ENCODE assay signal across 18 cellular contexts in the genomic region with DNA sequence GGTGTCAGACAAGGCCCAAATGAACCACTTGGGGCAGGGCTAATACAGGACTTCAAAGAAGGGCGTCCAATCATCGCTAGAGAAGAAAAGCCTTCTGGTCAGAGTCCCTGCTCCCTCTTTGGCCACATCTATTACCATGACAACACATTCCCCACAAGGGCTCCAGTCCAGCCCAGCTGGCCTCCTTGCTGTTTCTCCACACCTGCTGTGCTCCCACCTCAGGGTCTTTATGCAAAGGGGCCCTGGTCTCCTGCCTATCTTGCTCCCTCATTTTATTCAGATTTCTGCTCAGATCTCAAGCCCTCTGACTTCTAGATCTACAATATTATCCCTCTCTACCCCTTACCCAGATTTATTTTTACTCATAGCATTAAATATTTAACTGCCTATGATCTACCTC. TPM values are rescaled to one million over a fixed set of nuclear protein-coding genes. Genes with fewer than 3 reads are reported as not detected.
"Had no signal": no experiment of that assay in that cellular context is flagged by ENCODE, and none has a peak within 500 bp of the region (broad histone marks: within the 10 kb centered on the region; RNA-seq: fewer than 3 reads in every experiment).

No MANE protein-coding gene starts in this region.

- H3K36me3 Mint-ChIP-seq: naive thymus-derived CD8-positive, alpha-beta T cell; stimulated activated memory B cell treated with anti-CD40 and anti-IgM and Interleukin-4, amounts not matched to agents 10 μg/mL and 1 μg/mL and 100 μg/mL, for 72 hours had no signal

- DNase-seq: effector CD8-positive, alpha-beta T cell; heart right ventricle; hypothalamus; islet precursor cell; mucosa of descending colon; naive thymus-derived CD8-positive, alpha-beta T cell; spleen; stimulated activated CD4-positive, alpha-beta T cell treated with anti-CD3 and anti-CD28 coated beads, Interleukin-15, amount 100 ng/mL, for 24 hours; stimulated activated CD4-positive, alpha-beta T cell treated with anti-CD3 and anti-CD28 coated beads, Interleukin-1b, Interleukin-23, amount 100 ng/mL, for 48 hours; stimulated activated CD4-positive, alpha-beta T cell treated with anti-CD3 and anti-CD28 coated beads, Interleukin-4, amount 100 ng/mL, for 24 hours; testis; upper lobe of right lung had no signal

- H3K27me3 ChIP-seq: testis, tibial nerve, upper lobe of right lung, vagina had no signal

- H3K36me3 ChIP-seq: heart right ventricle, spleen, tibial nerve, upper lobe of right lung, vagina had no signal

- H3K4me1 ChIP-seq: heart right ventricle, spleen, testis, tibial nerve, upper lobe of right lung, vagina had no signal

- H3K4me3 ChIP-seq: dorsolateral prefrontal cortex, heart right ventricle, mucosa of descending colon, spleen, testis, tibial nerve, upper lobe of right lung, vagina had no signal

- H3K9me3 Mint-ChIP-seq: naive thymus-derived CD8-positive, alpha-beta T cell; stimulated activated naive CD8-positive, alpha-beta T cell treated with anti-CD3 and anti-CD28 coated beads, Interleukin-15, Interleukin-2, amounts not matched to agents 100 ng/mL and 50 ng/mL, for 24 hours had no signal

- H3K27me3 Mint-ChIP-seq: stimulated activated memory B cell treated with anti-CD40 and anti-IgM and Interleukin-4, amounts not matched to agents 10 μg/mL and 1 μg/mL and 100 μg/mL, for 72 hours; stimulated activated naive CD8-positive, alpha-beta T cell treated with anti-CD3 and anti-CD28 coated beads, Interleukin-15, Interleukin-2, amounts not matched to agents 100 ng/mL and 50 ng/mL, for 24 hours had no signal

- H3K27ac Mint-ChIP-seq: naive thymus-derived CD8-positive, alpha-beta T cell; stimulated activated memory B cell treated with anti-CD40 and anti-IgM and Interleukin-4, amounts not matched to agents 10 μg/mL and 1 μg/mL and 100 μg/mL, for 72 hours; stimulated activated naive CD8-positive, alpha-beta T cell treated with anti-CD3 and anti-CD28 coated beads, Interleukin-15, Interleukin-2, amounts not matched to agents 100 ng/mL and 50 ng/mL, for 24 hours had no signal

- H3K27ac ChIP-seq: heart right ventricle, spleen, testis, tibial nerve, upper lobe of right lung, vagina had no signal

- H3K9me3 ChIP-seq: heart right ventricle, mucosa of descending colon, spleen, testis, tibial nerve, upper lobe of right lung, vagina had no signal

- H3K4me3 Mint-ChIP-seq: naive thymus-derived CD8-positive, alpha-beta T cell; stimulated activated memory B cell treated with anti-CD40 and anti-IgM and Interleukin-4, amounts not matched to agents 10 μg/mL and 1 μg/mL and 100 μg/mL, for 72 hours; stimulated activated naive CD8-positive, alpha-beta T cell treated with anti-CD3 and anti-CD28 coated beads, Interleukin-15, Interleukin-2, amounts not matched to agents 100 ng/mL and 50 ng/mL, for 24 hours had no signal

RNA-seq across cellular contexts. Expression of a gene that starts 58.0 kb away (rescaled TPM):
- total RNA-seq: naive thymus-derived CD8-positive, alpha-beta T cell; pulmonary artery endothelial cell; tibial nerve; upper lobe of right lung; vagina had no signal
